ENCODE assay signal across 15 cellular contexts in the genomic region with DNA sequence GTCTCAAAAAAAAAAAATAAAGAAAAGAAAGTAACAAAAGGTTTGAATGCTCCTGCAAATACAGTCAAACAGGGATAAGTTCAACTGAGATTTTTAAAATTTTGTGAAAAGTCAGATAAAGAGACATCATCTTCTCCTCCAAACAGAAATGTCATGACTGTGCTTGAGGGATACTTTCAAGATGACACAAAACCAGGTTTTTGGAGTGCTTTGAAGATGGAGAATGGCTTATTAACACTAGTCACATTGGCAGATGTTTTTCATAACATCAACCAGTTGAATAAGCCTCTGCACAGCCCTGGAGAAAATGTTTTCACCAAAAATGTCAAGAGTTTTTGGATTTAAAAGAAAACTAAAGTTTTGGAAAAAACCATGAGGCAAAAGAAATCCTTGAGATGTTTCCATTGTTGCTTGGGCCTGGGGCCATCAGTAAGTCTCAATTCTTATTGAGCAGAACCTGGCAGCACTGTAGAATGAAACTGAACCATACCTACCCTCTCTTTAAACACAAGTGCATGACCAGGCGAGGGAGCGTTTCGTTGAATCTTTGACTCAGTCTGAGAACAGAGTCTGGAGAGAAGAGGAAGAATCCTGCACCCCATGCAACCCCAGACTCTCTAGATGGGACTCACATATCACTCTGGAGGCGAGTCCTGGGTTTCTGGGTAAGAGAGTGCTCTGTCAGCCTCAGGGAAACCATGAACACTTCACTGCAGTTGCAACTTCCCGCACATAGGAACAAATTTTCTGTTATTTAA.
"Had no signal": no experiment of that assay in that cellular context is flagged by ENCODE, and none has a peak within 500 bp of the region (broad histone marks: within the 10 kb centered on the region; RNA-seq: fewer than 3 reads in every experiment).

No MANE protein-coding gene starts in this region.

- H3K27me3 Mint-ChIP-seq: activated CD8-positive, alpha-beta memory T cell treated with anti-CD3 and anti-CD28 coated beads, Interleukin-2, amount 10 ng/mL, durations not matched to agents 7 days and 5 days; activated naive CD8-positive, alpha-beta T cell had no signal

- DNase-seq: activated CD8-positive, alpha-beta memory T cell treated with anti-CD3 and anti-CD28 coated beads, Interleukin-2, amount 10 ng/mL, durations not matched to agents 7 days and 5 days; amygdala; effector CD8-positive, alpha-beta T cell; immature natural killer cell; kidney glomerular epithelial cell; left ventricle myocardium inferior; mammary epithelial cell; nephron progenitor cell; nucleus accumbens; SIG-M5; upper lobe of left lung; WERI-Rb-1 had no signal

- ATAC-seq: activated CD8-positive, alpha-beta memory T cell treated with anti-CD3 and anti-CD28 coated beads, Interleukin-2, amount 10 ng/mL, durations not matched to agents 7 days and 5 days; sciatic nerve had no signal

- H3K27ac Mint-ChIP-seq: activated CD8-positive, alpha-beta memory T cell treated with anti-CD3 and anti-CD28 coated beads, Interleukin-2, amount 10 ng/mL, durations not matched to agents 7 days and 5 days; activated naive CD8-positive, alpha-beta T cell; dendritic cell treated with granulocyte-macrophage colony-stimulating factor and Interleukin-4, amounts not matched to agents 40 ng/mL and 50 ng/mL, for 4 days; immature natural killer cell; nephron progenitor cell had no signal

- H3K4me3 Mint-ChIP-seq: activated CD8-positive, alpha-beta memory T cell treated with anti-CD3 and anti-CD28 coated beads, Interleukin-2, amount 10 ng/mL, durations not matched to agents 7 days and 5 days; activated naive CD8-positive, alpha-beta T cell; dendritic cell treated with granulocyte-macrophage colony-stimulating factor and Interleukin-4, amounts not matched to agents 40 ng/mL and 50 ng/mL, for 4 days; immature natural killer cell; nephron progenitor cell had no signal
